Comparison of ENCODE assay signal across 1 cellular context in the genomic region with DNA sequence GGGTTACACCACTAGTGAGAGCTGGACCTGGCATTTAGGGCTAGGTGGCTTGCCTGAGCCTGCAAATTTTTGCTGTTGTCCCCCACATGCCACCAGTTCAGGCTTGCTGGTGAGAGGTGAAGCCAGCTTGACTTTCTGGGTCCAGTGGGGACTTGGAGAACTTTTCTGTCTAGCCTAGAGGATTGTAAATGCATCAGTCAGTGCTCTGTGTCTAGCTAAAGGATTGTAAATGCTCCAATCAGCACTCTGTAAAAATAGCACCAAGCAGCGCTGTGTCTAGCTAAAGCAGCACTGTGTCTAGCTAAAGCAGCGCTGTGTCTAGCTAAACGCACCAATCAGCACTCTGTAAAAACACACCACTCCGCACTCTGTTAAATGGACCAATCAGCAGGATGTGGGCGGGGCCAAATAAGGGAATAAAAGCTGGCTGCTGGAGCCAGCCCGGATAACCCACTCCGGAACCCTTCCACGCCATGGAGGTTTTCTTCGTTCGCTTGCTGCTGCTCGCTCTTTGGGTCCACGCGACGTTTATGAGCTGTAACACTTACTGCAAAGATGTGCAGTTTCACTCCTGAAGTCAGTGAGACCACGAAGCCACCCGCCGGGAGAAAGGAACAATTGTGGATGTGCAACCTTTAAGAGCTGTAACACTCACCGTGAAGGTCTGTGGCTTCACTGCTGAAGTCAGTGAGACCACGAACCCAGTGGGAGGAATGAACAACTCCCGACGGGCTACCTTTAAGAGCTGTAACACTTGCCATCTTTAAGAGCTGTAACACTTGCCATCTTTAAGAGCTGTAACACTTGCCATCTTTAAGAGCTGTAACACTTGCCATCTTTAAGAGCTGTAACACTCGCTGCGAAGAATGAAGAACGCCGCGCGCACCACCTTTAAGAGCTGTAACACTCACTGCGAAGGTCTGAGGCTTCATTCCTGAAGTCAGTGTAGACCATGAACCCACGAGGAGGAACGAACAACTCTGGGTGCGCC.
TF ChIP-seq lines count a peak whose summit lies in the region.

No MANE protein-coding gene starts in this region.

TF ChIP-seq in K562, 482 proteins besides CTCF, POLR2A, EP300 and RAD21 (continued from another document and continues in another):
- TF ChIP-seq PHTF2 (CRISPR knock-in tag; IDR thresholded peaks at IDR 0.05) (peak; percentile 84; the same call in 1 of the 2 replicates), NFE2L1 (tag; IDR thresholded peaks at IDR 0.05; ENCODE audit: borderline replicate concordance, low read depth) (no peak; the same call in 1 of the 2 replicates), MTA1 (IDR thresholded peaks at IDR 0.05; ENCODE audit: borderline replicate concordance) (peak; percentile 96), HDAC6 (IDR thresholded peaks at IDR 0.05; ENCODE audit: low read depth, low read length) (peak; percentile 93; the same call in 1 of the 2 replicates), TCF7 (IDR thresholded peaks at IDR 0.05; ENCODE audit: borderline replicate concordance) (peak; percentile 81; the same call in 1 of the 2 replicates), POLR3A (IDR thresholded peaks at IDR 0.05; ENCODE audit: borderline replicate concordance, extremely low read depth, insufficient read depth, insufficient read length) (no peak), PPARD (CRISPR knock-in tag; IDR thresholded peaks at IDR 0.05) (no peak), ZBTB49 (CRISPR knock-in tag; IDR thresholded peaks at IDR 0.05; ENCODE audit: borderline replicate concordance) (no peak; the same call in 1 of the 2 replicates), ZNF75A (CRISPR knock-in tag; IDR thresholded peaks at IDR 0.05) (peak; percentile 71), THRB (CRISPR knock-in tag; conservative IDR thresholded peaks at IDR 0.05) (peak; percentile 95), ZNF274 (IDR thresholded peaks at IDR 0.05; ENCODE audit: borderline replicate concordance, low read depth, low read length) (no peak), GABPB1 (CRISPR knock-in tag; IDR thresholded peaks at IDR 0.05) (peak; percentile 63; the same call in 1 of the 2 replicates), NFIX (CRISPR knock-in tag; IDR thresholded peaks at IDR 0.05; ENCODE audit: low read depth) (peak; percentile 22; the same call in 1 of the 2 replicates), TEAD2 (tag; IDR thresholded peaks at IDR 0.05) (no peak), FOXA1 (IDR thresholded peaks at IDR 0.05; ENCODE audit: borderline replicate concordance) (no peak), ARID2 (IDR thresholded peaks at IDR 0.05) (no peak), SREBF2 (CRISPR knock-in tag; IDR thresholded peaks at IDR 0.05) (no peak), ZNF644 (tag; IDR thresholded peaks at IDR 0.05; ENCODE audit: low read depth) (no peak), ZBED1 (IDR thresholded peaks at IDR 0.05) (peak; percentile 99), ZNF134 (CRISPR knock-in tag; conservative IDR thresholded peaks at IDR 0.05) (no peak; the same call in 1 of the 2 replicates), MYBL2 (IDR thresholded peaks at IDR 0.05; ENCODE audit: low read depth) (no peak; the same call in 1 of the 2 replicates), MYBL2 (CRISPR knock-in tag; IDR thresholded peaks at IDR 0.05; ENCODE audit: borderline replicate concordance) (no peak), TRIM25 (IDR thresholded peaks at IDR 0.05; ENCODE audit: borderline replicate concordance) (no peak), IFI16 (CRISPR knock-in tag; IDR thresholded peaks at IDR 0.05) (peak; percentile 77; the same call in 1 of the 2 replicates), KDM1A (IDR thresholded peaks at IDR 0.05) (peak in 1 of 2 experiments; percentile 28; a peak in 1 of 4 replicates), ZNF717 (CRISPR knock-in tag; IDR thresholded peaks at IDR 0.05) (peak; percentile 91), ZBTB7A (IDR thresholded peaks at IDR 0.05; ENCODE audit: borderline replicate concordance, control insufficient read depth, low read depth, low read length) (no peak), MAFG (tag; conservative IDR thresholded peaks at IDR 0.05) (peak; percentile 70), ZNF239 (CRISPR knock-in tag; IDR thresholded peaks at IDR 0.05) (peak; percentile 72), DDX20 (tag; IDR thresholded peaks at IDR 0.05; ENCODE audit: low read depth) (no peak), ETS2 (tag; IDR thresholded peaks at IDR 0.05; ENCODE audit: borderline replicate concordance, poor library complexity, severe bottlenecking) (no peak), ELF4 (CRISPR knock-in tag; IDR thresholded peaks at IDR 0.05) (peak; percentile 96), MLX (CRISPR knock-in tag; conservative IDR thresholded peaks at IDR 0.05) (peak; percentile 74 to 93), FIP1L1 (IDR thresholded peaks at IDR 0.05; ENCODE audit: low read depth, low read length, poor library complexity, severe bottlenecking) (no peak), NR4A1 (CRISPR knock-in tag; IDR thresholded peaks at IDR 0.05) (peak; percentile 84; the same call in 1 of the 2 replicates), NR4A1 (tag; IDR thresholded peaks at IDR 0.05) (peak; percentile 47; the same call in 1 of the 2 replicates), ZEB2 (IDR thresholded peaks at IDR 0.05) (peak; percentile 68; the same call in 1 of the 2 replicates), CGGBP1 (CRISPR knock-in tag; IDR thresholded peaks at IDR 0.05) (peak; percentile 86), HDAC3 (IDR thresholded peaks at IDR 0.05; ENCODE audit: borderline replicate concordance, partially characterized antibody) (peak; percentile 82)
- TF ChIP-seq, protein P1, sequence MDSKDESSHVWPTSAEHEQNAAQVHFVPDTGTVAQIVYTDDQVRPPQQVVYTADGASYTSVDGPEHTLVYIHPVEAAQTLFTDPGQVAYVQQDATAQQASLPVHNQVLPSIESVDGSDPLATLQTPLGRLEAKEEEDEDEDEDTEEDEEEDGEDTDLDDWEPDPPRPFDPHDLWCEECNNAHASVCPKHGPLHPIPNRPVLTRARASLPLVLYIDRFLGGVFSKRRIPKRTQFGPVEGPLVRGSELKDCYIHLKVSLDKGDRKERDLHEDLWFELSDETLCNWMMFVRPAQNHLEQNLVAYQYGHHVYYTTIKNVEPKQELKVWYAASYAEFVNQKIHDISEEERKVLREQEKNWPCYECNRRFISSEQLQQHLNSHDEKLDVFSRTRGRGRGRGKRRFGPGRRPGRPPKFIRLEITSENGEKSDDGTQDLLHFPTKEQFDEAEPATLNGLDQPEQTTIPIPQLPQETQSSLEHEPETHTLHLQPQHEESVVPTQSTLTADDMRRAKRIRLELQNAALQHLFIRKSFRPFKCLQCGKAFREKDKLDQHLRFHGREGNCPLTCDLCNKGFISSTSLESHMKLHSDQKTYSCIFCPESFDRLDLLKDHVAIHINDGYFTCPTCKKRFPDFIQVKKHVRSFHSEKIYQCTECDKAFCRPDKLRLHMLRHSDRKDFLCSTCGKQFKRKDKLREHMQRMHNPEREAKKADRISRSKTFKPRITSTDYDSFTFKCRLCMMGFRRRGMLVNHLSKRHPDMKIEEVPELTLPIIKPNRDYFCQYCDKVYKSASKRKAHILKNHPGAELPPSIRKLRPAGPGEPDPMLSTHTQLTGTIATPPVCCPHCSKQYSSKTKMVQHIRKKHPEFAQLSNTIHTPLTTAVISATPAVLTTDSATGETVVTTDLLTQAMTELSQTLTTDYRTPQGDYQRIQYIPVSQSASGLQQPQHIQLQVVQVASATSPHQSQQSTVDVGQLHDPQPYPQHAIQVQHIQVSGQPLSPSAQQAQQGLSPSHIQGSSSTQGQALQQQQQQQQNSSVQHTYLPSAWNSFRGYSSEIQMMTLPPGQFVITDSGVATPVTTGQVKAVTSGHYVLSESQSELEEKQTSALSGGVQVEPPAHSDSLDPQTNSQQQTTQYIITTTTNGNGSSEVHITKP (IDR thresholded peaks at IDR 0.05; ENCODE audit: partially characterized antibody): no peak
- TF ChIP-seq, protein P2, sequence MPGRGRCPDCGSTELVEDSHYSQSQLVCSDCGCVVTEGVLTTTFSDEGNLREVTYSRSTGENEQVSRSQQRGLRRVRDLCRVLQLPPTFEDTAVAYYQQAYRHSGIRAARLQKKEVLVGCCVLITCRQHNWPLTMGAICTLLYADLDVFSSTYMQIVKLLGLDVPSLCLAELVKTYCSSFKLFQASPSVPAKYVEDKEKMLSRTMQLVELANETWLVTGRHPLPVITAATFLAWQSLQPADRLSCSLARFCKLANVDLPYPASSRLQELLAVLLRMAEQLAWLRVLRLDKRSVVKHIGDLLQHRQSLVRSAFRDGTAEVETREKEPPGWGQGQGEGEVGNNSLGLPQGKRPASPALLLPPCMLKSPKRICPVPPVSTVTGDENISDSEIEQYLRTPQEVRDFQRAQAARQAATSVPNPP (IDR thresholded peaks at IDR 0.05; ENCODE audit: borderline replicate concordance, insufficient read depth, insufficient read length): no peak
- TF ChIP-seq, protein P3, sequence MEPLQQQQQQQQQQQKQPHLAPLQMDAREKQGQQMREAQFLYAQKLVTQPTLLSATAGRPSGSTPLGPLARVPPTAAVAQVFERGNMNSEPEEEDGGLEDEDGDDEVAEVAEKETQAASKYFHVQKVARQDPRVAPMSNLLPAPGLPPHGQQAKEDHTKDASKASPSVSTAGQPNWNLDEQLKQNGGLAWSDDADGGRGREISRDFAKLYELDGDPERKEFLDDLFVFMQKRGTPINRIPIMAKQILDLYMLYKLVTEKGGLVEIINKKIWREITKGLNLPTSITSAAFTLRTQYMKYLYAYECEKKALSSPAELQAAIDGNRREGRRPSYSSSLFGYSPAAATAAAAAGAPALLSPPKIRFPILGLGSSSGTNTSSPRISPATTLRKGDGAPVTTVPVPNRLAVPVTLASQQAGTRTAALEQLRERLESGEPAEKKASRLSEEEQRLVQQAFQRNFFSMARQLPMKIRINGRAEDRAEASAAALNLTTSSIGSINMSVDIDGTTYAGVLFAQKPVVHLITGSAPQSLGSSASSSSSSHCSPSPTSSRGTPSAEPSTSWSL (CRISPR knock-in tag; IDR thresholded peaks at IDR 0.05; ENCODE audit: borderline replicate concordance): peak; percentile 87; the same call in 1 of the 2 replicates
- TF ChIP-seq, protein P4, sequence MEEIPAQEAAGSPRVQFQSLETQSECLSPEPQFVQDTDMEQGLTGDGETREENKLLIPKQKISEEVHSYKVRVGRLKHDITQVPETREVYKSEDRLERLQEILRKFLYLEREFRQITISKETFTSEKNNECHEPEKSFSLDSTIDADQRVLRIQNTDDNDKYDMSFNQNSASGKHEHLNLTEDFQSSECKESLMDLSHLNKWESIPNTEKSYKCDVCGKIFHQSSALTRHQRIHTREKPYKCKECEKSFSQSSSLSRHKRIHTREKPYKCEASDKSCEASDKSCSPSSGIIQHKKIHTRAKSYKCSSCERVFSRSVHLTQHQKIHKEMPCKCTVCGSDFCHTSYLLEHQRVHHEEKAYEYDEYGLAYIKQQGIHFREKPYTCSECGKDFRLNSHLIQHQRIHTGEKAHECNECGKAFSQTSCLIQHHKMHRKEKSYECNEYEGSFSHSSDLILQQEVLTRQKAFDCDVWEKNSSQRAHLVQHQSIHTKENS (CRISPR knock-in tag; IDR thresholded peaks at IDR 0.05): peak; percentile 80; the same call in 1 of the 2 replicates
- TF ChIP-seq, protein P5, sequence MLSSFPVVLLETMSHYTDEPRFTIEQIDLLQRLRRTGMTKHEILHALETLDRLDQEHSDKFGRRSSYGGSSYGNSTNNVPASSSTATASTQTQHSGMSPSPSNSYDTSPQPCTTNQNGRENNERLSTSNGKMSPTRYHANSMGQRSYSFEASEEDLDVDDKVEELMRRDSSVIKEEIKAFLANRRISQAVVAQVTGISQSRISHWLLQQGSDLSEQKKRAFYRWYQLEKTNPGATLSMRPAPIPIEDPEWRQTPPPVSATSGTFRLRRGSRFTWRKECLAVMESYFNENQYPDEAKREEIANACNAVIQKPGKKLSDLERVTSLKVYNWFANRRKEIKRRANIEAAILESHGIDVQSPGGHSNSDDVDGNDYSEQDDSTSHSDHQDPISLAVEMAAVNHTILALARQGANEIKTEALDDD (IDR thresholded peaks at IDR 0.05): peak; percentile 58; the same call in 1 of the 2 replicates
